18 cellular contexts compared by ENCODE assay signal in the genomic region with DNA sequence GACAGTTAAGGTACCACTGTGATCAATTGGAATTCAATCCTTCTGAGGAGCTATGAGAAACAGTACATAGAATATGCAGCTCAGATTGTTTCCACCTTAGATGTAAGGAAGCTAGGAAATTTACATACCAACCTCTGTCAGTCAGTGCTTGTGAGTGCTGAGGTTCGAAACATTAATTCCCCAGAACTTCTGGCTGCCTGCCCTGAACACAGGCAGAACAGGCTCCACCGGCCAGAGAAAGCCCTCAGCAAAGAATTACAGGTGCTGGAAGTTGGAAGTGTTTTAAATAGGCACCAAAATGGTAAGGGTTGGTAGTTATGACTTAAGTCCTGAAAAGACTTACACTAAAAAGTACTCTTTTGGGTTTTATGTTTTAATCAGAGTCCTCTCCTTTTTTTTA.
DNase-seq lines count a peak whose midpoint lies in the region; ATAC-seq, FAIRE-seq and TF ChIP-seq lines count a peak whose summit lies in the region.
"Had no signal": no experiment of that assay in that cellular context is flagged by ENCODE, and none has a peak within 500 bp of the region (broad histone marks: within the 10 kb centered on the region; RNA-seq: fewer than 3 reads in every experiment).

No MANE protein-coding gene starts in this region.

- H3K4me1 ChIP-seq in H1 (replicated peaks in 1 of 4; ENCODE audit: control insufficient read depth in 3 of 4, insufficient read depth in 4 of 4, low read length in 3 of 4) (no peaks in the 10 kb centered on the region), lower lobe of right lung (no peaks in the 10 kb centered on the region)
- H3K4me1 ChIP-seq: BLaER1 treated with 17β-estradiol and CSF1 and Interleukin-3, amounts not matched to agents 10 nM and 100 nM; HAP-1 had no signal

- H4K91ac ChIP-seq in H1 (replicated peaks; ENCODE audit: insufficient read length, low read length): no peak overlapping the region

- no peak for FAIRE-seq in H1 (lab: Jason Lieb, UNC)
- FAIRE-seq: G401.6, GM12891 had no signal

- H3K4me1 Mint-ChIP-seq in effector memory CD8-positive, alpha-beta T cell (ENCODE audit: low read depth in 2 of 2): no peaks in the 10 kb centered on the region
- no peaks in the 10 kb centered on the region for H3K4me1 Mint-ChIP-seq in activated CD4-positive, alpha-beta T cell treated with anti-CD3 and anti-CD28 coated beads for 36 hours

- TF ChIP-seq CTCF in LNCaP clone FGC (IDR thresholded peaks at IDR 0.05; ENCODE audit: control insufficient read depth, extremely low read depth, insufficient read depth): no peak
- TF ChIP-seq CTCF in H1 (IDR thresholded peaks at IDR 0.05; ENCODE audit: control extremely low read depth in 1 of 3, insufficient read depth in 1 of 3, low read depth in 1 of 3, low read length in 3 of 3): no peak
- no peak for TF ChIP-seq CTCF in lower lobe of right lung (IDR thresholded peaks at IDR 0.05)

- no peak overlapping the region for H3K4ac ChIP-seq in H1 (replicated peaks; ENCODE audit: insufficient read length, low read depth, low read length)

- H3K4me3 Mint-ChIP-seq in effector memory CD8-positive, alpha-beta T cell: no peak overlapping the region
- H3K4me3 Mint-ChIP-seq in activated CD4-positive, alpha-beta T cell treated with anti-CD3 and anti-CD28 coated beads for 36 hours: no peak overlapping the region

- H2BK15ac ChIP-seq in H1 (ENCODE audit: low read length): no peak overlapping the region

- POLR2A ChIA-PET in H1 (lab: Charles Lee; ENCODE audit: partially characterized antibody): no interaction called here
- POLR2A ChIA-PET in activated CD4-positive, alpha-beta T cell treated with anti-CD3 and anti-CD28 coated beads for 36 hours (lab: Charles Lee): no interaction called here

- no peaks in the 10 kb centered on the region for H4K20me1 ChIP-seq in H1 (replicated peaks in 1 of 2; ENCODE audit: control insufficient read depth in 1 of 2, insufficient read depth in 2 of 2, low read length in 2 of 2)
- H4K20me1 ChIP-seq: BLaER1 treated with 17β-estradiol and CSF1 and Interleukin-3, amounts not matched to agents 10 nM and 100 nM had no signal

- no peak overlapping the region for H3K4me3 ChIP-seq in LNCaP clone FGC (ENCODE audit: low read depth, low read length)
- H3K4me3 ChIP-seq in H1 (ENCODE audit: extremely low read depth in 1 of 4, insufficient read depth in 2 of 4, low read depth in 3 of 4, low read length in 4 of 4): no peak overlapping the region
- no peak overlapping the region for H3K4me3 ChIP-seq in lower lobe of right lung
- H3K4me3 ChIP-seq: BLaER1 treated with 17β-estradiol and CSF1 and Interleukin-3, amounts not matched to agents 10 nM and 100 nM; HAP-1 had no signal

- H4K8ac ChIP-seq in H1 (ENCODE audit: extremely low read depth, insufficient read depth, low read length): no peak overlapping the region

- peaks cover 3 to 7% of the 10 kb centered on the region in 2 donors for H3K9me3 Mint-ChIP-seq in effector memory CD8-positive, alpha-beta T cell
- H3K9me3 Mint-ChIP-seq in activated CD4-positive, alpha-beta T cell treated with anti-CD3 and anti-CD28 coated beads for 36 hours (ENCODE audit: low read depth): no peaks in the 10 kb centered on the region

- CTCF ChIA-PET in H1 (lab: Charles Lee; ENCODE audit: partially characterized antibody): interaction anchor here (0.7 kb wide), 1 partner anchor 346 kb away, joined by 3 read pairs; no protein-coding TSS in a partner anchor
- CTCF ChIA-PET in activated CD4-positive, alpha-beta T cell treated with anti-CD3 and anti-CD28 coated beads for 36 hours (lab: Charles Lee): interaction anchor here (0.6 kb wide), 2 partner anchors 41 to 85 kb away, joined by 4 read pairs; no protein-coding TSS in a partner anchor

- TF ChIP-seq EP300 in H1 (IDR thresholded peaks at IDR 0.05; ENCODE audit: borderline replicate concordance in 1 of 2, low read depth in 2 of 2, low read length in 2 of 2): no peak

- TF ChIP-seq RAD21 in H1 (IDR thresholded peaks at IDR 0.05 in 1 of 2, conservative IDR thresholded peaks at IDR 0.05 in 1 of 2; ENCODE audit: low read depth in 2 of 2, low read length in 2 of 2): no peak

- no peak for TF ChIP-seq POLR2A in H1 (IDR thresholded peaks at IDR 0.05; ENCODE audit: control extremely low read depth in 1 of 2, low read depth in 2 of 2, low read length in 2 of 2)

- H2BK12ac ChIP-seq in H1 (ENCODE audit: low read depth, low read length): no peak overlapping the region

- H2BK120ac ChIP-seq in H1 (replicated peaks; ENCODE audit: low read depth, low read length): no peak overlapping the region

- H3K27me3 Mint-ChIP-seq in effector memory CD8-positive, alpha-beta T cell: no peaks in the 10 kb centered on the region
- no peaks in the 10 kb centered on the region for H3K27me3 Mint-ChIP-seq in activated CD4-positive, alpha-beta T cell treated with anti-CD3 and anti-CD28 coated beads for 36 hours

- WGBS in H1 (ENCODE audit: extremely low coverage in 1 of 2, insufficient coverage in 1 of 2, insufficient read length in 1 of 2, insufficient replicate concordance in 2 of 2, low coverage in 1 of 2, low lambda C conversion rate in 2 of 2, missing lambda C conversion rate in 1 of 2), 2 experiments: 95% methylated on average over 2 of the region's 2 CpGs; no CpG with 5 or more reads in 1 of the 2 experiments

- H2BK5ac ChIP-seq in H1 (ENCODE audit: low read depth, low read length): no peak overlapping the region

- H3K36me3 Mint-ChIP-seq in effector memory CD8-positive, alpha-beta T cell (ENCODE audit: insufficient read depth): no peaks in the 10 kb centered on the region
- H3K36me3 Mint-ChIP-seq in activated CD4-positive, alpha-beta T cell treated with anti-CD3 and anti-CD28 coated beads for 36 hours (ENCODE audit: low read depth): no peaks in the 10 kb centered on the region

- H3K79me2 ChIP-seq in H1 (ENCODE audit: control insufficient read depth in 1 of 2, insufficient read depth in 2 of 2, low read length in 2 of 2): no peaks in the 10 kb centered on the region

- no peak overlapping the region for H3K14ac ChIP-seq in H1 (ENCODE audit: insufficient read length)

- H3K9me3 ChIP-seq in H1 (ENCODE audit: insufficient read depth in 2 of 2, low read depth in 1 of 2, low read length in 1 of 2) (no peaks in the 10 kb centered on the region), lower lobe of right lung (no peaks in the 10 kb centered on the region)
- H3K9me3 ChIP-seq: BLaER1 treated with 17β-estradiol and CSF1 and Interleukin-3, amounts not matched to agents 10 nM and 100 nM; HAP-1 had no signal

- H3K27me3 ChIP-seq in H1 (replicated peaks in 1 of 4; ENCODE audit: control insufficient read depth in 3 of 4, extremely low read depth in 1 of 4, insufficient read depth in 3 of 4, low read length in 3 of 4) (peaks cover 0 to 1% (median 0%) of the 10 kb centered on the region in 4 experiments; a peak in 1 of 7 replicates), lower lobe of right lung (ENCODE audit: low read depth) (no peaks in the 10 kb centered on the region)
- H3K27me3 ChIP-seq: BLaER1 treated with 17β-estradiol and CSF1 and Interleukin-3, amounts not matched to agents 10 nM and 100 nM had no signal

- no peak overlapping the region for H2BK20ac ChIP-seq in H1 (ENCODE audit: low read length)

- no peak overlapping the region for H2AK5ac ChIP-seq in H1 (ENCODE audit: low read depth, low read length)

- DNase-seq in NCI-H1092 treated with DMSO at 0.1 percent for 48 hours (lab: John Stamatoyannopoulos, UW): peak; percentile 34
- no peak for DNase-seq in NCI-H1092 (lab: John Stamatoyannopoulos, UW)
- DNase-seq in LNCaP clone FGC (ENCODE audit: low read depth): peak; percentile 82
- DNase-seq in H1 (ENCODE audit: low read depth in 1 of 2, low spot score in 2 of 2): no peak
- DNase-seq in lower lobe of right lung: peak; percentile 32
- DNase-seq in NCI-H2227 (lab: John Stamatoyannopoulos, UW; ENCODE audit: unreplicated experiment): no peak
- no peak for DNase-seq in effector memory CD8-positive, alpha-beta T cell
- DNase-seq in activated CD4-positive, alpha-beta T cell treated with anti-CD3 and anti-CD28 coated beads for 36 hours: no peak
- DNase-seq: Kasumi-1, NCI-H2227 treated with DMSO at 0.1 percent for 48 hours, NCI-H526 treated with DMSO at 0.1 percent for 48 hours had no signal

- no peak overlapping the region for H3K27ac Mint-ChIP-seq in effector memory CD8-positive, alpha-beta T cell
- H3K27ac Mint-ChIP-seq in activated CD4-positive, alpha-beta T cell treated with anti-CD3 and anti-CD28 coated beads for 36 hours: no peak overlapping the region

- no peak overlapping the region for H3K9ac ChIP-seq in H1 (replicated peaks in 1 of 4; ENCODE audit: extremely low read depth in 1 of 4, low read depth in 3 of 4, low read length in 3 of 4)
- H3K9ac ChIP-seq: BLaER1 treated with 17β-estradiol and CSF1 and Interleukin-3, amounts not matched to agents 10 nM and 100 nM had no signal

- no peak overlapping the region for H3K27ac ChIP-seq in H1 (ENCODE audit: low read depth, low read length)
- H3K27ac ChIP-seq in lower lobe of right lung: no peak overlapping the region
- H3K27ac ChIP-seq: BLaER1 treated with 17β-estradiol and CSF1 and Interleukin-3, amounts not matched to agents 10 nM and 100 nM had no signal

- intact Hi-C loops in lower lobe of right lung (cut with DNase I): no loop called here
- intact Hi-C loops in activated CD4-positive, alpha-beta T cell treated with anti-CD3 and anti-CD28 coated beads for 36 hours (cut with DNase I, micrococcal nuclease): no loop called here

- H3K18ac ChIP-seq in H1 (ENCODE audit: extremely low read depth, low read length): no peak overlapping the region

- no peaks in the 10 kb centered on the region for H3K36me3 ChIP-seq in H1 (ENCODE audit: control insufficient read depth in 2 of 4, insufficient read depth in 4 of 4, low read length in 3 of 4)
- no peaks in the 10 kb centered on the region for H3K36me3 ChIP-seq in lower lobe of right lung
- H3K36me3 ChIP-seq: BLaER1 treated with 17β-estradiol and CSF1 and Interleukin-3, amounts not matched to agents 10 nM and 100 nM; HAP-1 had no signal

- H3K23me2 ChIP-seq in H1 (ENCODE audit: low read depth, low read length): no peaks in the 10 kb centered on the region

- no peak overlapping the region for H3K23ac ChIP-seq in H1 (ENCODE audit: insufficient read length)

- H3K56ac ChIP-seq in H1 (replicated peaks; ENCODE audit: insufficient read length, low read depth, low read length): no peak overlapping the region

- no peak overlapping the region for H4K5ac ChIP-seq in H1 (ENCODE audit: insufficient read length, low read depth, low read length)

- H3K79me1 ChIP-seq in H1 (ENCODE audit: low read depth, low read length): no peaks in the 10 kb centered on the region

- H3K4me2 ChIP-seq in H1 (ENCODE audit: insufficient read depth in 1 of 2, low read depth in 2 of 2, low read length in 2 of 2): no peak overlapping the region
- H3K4me2 ChIP-seq: BLaER1 treated with 17β-estradiol and CSF1 and Interleukin-3, amounts not matched to agents 10 nM and 100 nM had no signal

- ATAC-seq in lower lobe of right lung: peak; percentile 18 to 37
- no peak for ATAC-seq in effector memory CD8-positive, alpha-beta T cell (replicated peaks)
- no peak for ATAC-seq in activated CD4-positive, alpha-beta T cell treated with anti-CD3 and anti-CD28 coated beads for 36 hours
- ATAC-seq: Panc1, Right ventricle myocardium inferior, SK-N-SH treated with all-trans-retinoic acid at 6 μM for 48 hours had no signal

- peak overlapping the region; percentile 51; the same call in 1 of the 2 replicates for H2AFZ ChIP-seq in H1 (ENCODE audit: low read length)

TF ChIP-seq in H1, 55 proteins besides CTCF, POLR2A, EP300 and RAD21 (continues in another document):
- TF ChIP-seq KDM4A (IDR thresholded peaks at IDR 0.05; ENCODE audit: low read depth, low read length, severe bottlenecking): no peak

Comparison
In these comparisons a context has a peak if more than half of its experiments do, and no peak if none do; other contexts are left out.
1. DNase-seq: peak in NCI-H1092 treated with DMSO at 0.1 percent for 48 hours (single experiment), LNCaP clone FGC (single experiment) and lower lobe of right lung (single experiment); none in NCI-H1092 (single experiment), H1 (0 of 2), NCI-H2227 (single experiment), effector memory CD8-positive, alpha-beta T cell (0 of 3) and activated CD4-positive, alpha-beta T cell treated with anti-CD3 and anti-CD28 coated beads for 36 hours (single experiment).
2. ATAC-seq: peak in lower lobe of right lung (2 of 2); none in effector memory CD8-positive, alpha-beta T cell (single experiment) and activated CD4-positive, alpha-beta T cell treated with anti-CD3 and anti-CD28 coated beads for 36 hours (single experiment).